ENCODE assay signal across 23 cellular contexts in the genomic region with DNA sequence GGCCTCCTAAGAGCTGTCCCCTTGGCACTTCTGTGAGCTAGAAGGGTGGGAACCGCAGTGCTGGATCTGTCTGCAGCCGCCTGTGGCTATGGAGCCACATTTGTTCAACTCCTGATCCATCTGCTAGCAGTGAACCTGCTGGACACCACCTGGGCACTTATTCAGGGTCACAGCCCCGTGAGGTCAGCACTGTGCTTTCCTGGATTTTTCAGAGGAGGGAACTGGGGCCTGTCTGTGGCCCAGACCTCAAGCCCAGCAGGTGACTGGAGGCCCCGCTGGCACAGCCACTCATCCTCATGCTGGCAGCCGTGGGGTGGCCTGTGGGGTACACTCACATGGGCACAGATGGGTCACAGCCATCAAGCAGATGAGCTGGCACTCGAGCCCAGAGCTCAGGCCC.
DNase-seq lines count a peak whose midpoint lies in the region; ATAC-seq, FAIRE-seq and TF ChIP-seq lines count a peak whose summit lies in the region.
"Had no signal": no experiment of that assay in that cellular context is flagged by ENCODE, and none has a peak within 500 bp of the region (broad histone marks: within the 10 kb centered on the region; RNA-seq: fewer than 3 reads in every experiment).

No MANE protein-coding gene starts in this region.

- H3K27ac ChIP-seq in kidney (ENCODE audit: low read depth in 2 of 2, low read length in 2 of 2), result no peak overlapping the region
- H3K27ac ChIP-seq: KMS-11, PC-9, SJCRH30 had no signal

- H3K4me3 Mint-ChIP-seq in immature natural killer cell, result no peak overlapping the region
- H3K4me3 Mint-ChIP-seq: CD4-positive, CD25-positive, alpha-beta regulatory T cell; GM23338; IgD-negative memory B cell had no signal

- H3K9me3 ChIP-seq in kidney (ENCODE audit: control insufficient read depth in 1 of 2, low read length in 2 of 2), result no peaks in the 10 kb centered on the region
- H3K9me3 ChIP-seq: SJCRH30 had no signal

- H3K36me3 Mint-ChIP-seq in immature natural killer cell, result no peaks in the 10 kb centered on the region
- H3K36me3 Mint-ChIP-seq: CD4-positive, CD25-positive, alpha-beta regulatory T cell; IgD-negative memory B cell had no signal

- H3K36me3 ChIP-seq in kidney (ENCODE audit: control insufficient read depth in 1 of 2, insufficient read depth in 2 of 2, low read length in 2 of 2), result no peaks in the 10 kb centered on the region
- H3K36me3 ChIP-seq: SJCRH30 had no signal

- intact Hi-C loops in kidney (cut with DNase I), result no loop called here

- no peak for FAIRE-seq in kidney (lab: Jason Lieb, UNC)
- FAIRE-seq: G401.6 had no signal

- DNase-seq in NCI-H524 (lab: John Stamatoyannopoulos, UW) (peak; percentile 36 to 77), NCI-H524 treated with DMSO at 0.1 percent for 48 hours (lab: John Stamatoyannopoulos, UW) (no peak), cerebellar cortex (ENCODE audit: low spot score) (peak; percentile 86), kidney (peak; percentile 35), immature natural killer cell (no peak), NCI-H1436 treated with DMSO at 0.1 percent for 48 hours (lab: John Stamatoyannopoulos, UW) (no peak)
- DNase-seq: CD4-positive, CD25-positive, alpha-beta regulatory T cell; DMS153; HCEC 1CT; MM.1S; NCI-H1048; NCI-H187 treated with DMSO at 0.1 percent for 48 hours; NCI-H2171 treated with DMSO at 0.1 percent for 48 hours; NCI-H345; NCI-H526; PC-9; SJCRH30 had no signal

- H3K27ac Mint-ChIP-seq in immature natural killer cell, result no peak overlapping the region
- H3K27ac Mint-ChIP-seq: CD4-positive, CD25-positive, alpha-beta regulatory T cell; GM23338; IgD-negative memory B cell had no signal

- no peaks in the 10 kb centered on the region for H3K4me1 Mint-ChIP-seq in immature natural killer cell
- H3K4me1 Mint-ChIP-seq: CD4-positive, CD25-positive, alpha-beta regulatory T cell had no signal

- TF ChIP-seq CTCF in kidney (IDR thresholded peaks at IDR 0.05; ENCODE audit: borderline replicate concordance, extremely low read depth, insufficient read depth), result no peak

- no peak overlapping the region for H3K4me3 ChIP-seq in kidney (ENCODE audit: low read length in 2 of 2)
- H3K4me3 ChIP-seq: GM23338, PC-9, SJCRH30 had no signal

- H3K4me1 ChIP-seq in kidney (ENCODE audit: control insufficient read depth in 1 of 2, insufficient read depth in 1 of 2, low read depth in 1 of 2, low read length in 2 of 2), result peaks cover 0 to 7% of the 10 kb centered on the region in 2 donors
- H3K4me1 ChIP-seq: SJCRH30 had no signal

- H3K9ac ChIP-seq in kidney (ENCODE audit: low read length in 2 of 2), result no peak overlapping the region
- H3K9ac ChIP-seq: KMS-11 had no signal

- no peaks in the 10 kb centered on the region for H3K9me3 Mint-ChIP-seq in immature natural killer cell

- H3K27me3 Mint-ChIP-seq in immature natural killer cell (ENCODE audit: low read depth in 3 of 3), result peaks cover 0 to 6% (median 3%) of the 10 kb centered on the region in 3 donors
- H3K27me3 Mint-ChIP-seq: CD4-positive, CD25-positive, alpha-beta regulatory T cell had no signal

- ATAC-seq in HG02623 (IDR thresholded peaks at IDR 0.05; ENCODE audit: unreplicated experiment), result no peak
- ATAC-seq: GM23338, Right ventricle myocardium inferior had no signal

Comparison
In these comparisons a context has a peak if more than half of its experiments do, and no peak if none do; other contexts are left out.
1. DNase-seq: peak in NCI-H524 (2 of 2), cerebellar cortex (single experiment) and kidney (single experiment); none in NCI-H524 treated with DMSO at 0.1 percent for 48 hours (single experiment), immature natural killer cell (0 of 3) and NCI-H1436 treated with DMSO at 0.1 percent for 48 hours (single experiment).